11 cellular contexts compared by ENCODE assay signal in genomic region chr22:25903294-25903693, GRCh38.
DNase-seq lines count a peak whose midpoint lies in the region; ATAC-seq and TF ChIP-seq lines count a peak whose summit lies in the region.
"Had no signal": no experiment of that assay in that cellular context is flagged by ENCODE, and none has a peak within 500 bp of the region (broad histone marks: within the 10 kb centered on the region; RNA-seq: fewer than 3 reads in every experiment).

No MANE protein-coding gene starts in this region.

- POLR2A ChIA-PET in PC-9 (lab: Charles Lee; ENCODE audit: unreplicated experiment), result no interaction called here

- ATAC-seq in HG02970 (IDR thresholded peaks at IDR 0.05; ENCODE audit: low FRiP score, unreplicated experiment) (no peak), HG03025 (IDR thresholded peaks at IDR 0.05; ENCODE audit: low FRiP score, unreplicated experiment) (no peak)
- ATAC-seq: PC-3 had no signal

- H3K4me3 ChIP-seq in GM12875 (ENCODE audit: low read depth, low read length) (no peak overlapping the region), PC-9 (no peak overlapping the region)

- BruUV-seq in PC-9 (replicated peaks; lab: Mats Ljungman, UMichigan), result no TSS peak

- intact Hi-C loops in PC-9 (cut with micrococcal nuclease; ENCODE audit: unreplicated experiment), result no loop called here

- peak; percentile 55 for DNase-seq in D341Med (ENCODE audit: low spot score)
- DNase-seq in PC-9, result no peak
- DNase-seq in iPS-NIHi11 (ENCODE audit: low spot score), result peak; percentile 81
- no peak for DNase-seq in HPDE6-E6E7 (ENCODE audit: extremely low spot score)
- DNase-seq in NOMO-1 treated with dmso at 0.1 percent for 144 hours (lab: John Stamatoyannopoulos, UW; ENCODE audit: unreplicated experiment), result no peak
- DNase-seq: brain microvascular endothelial cell, NCI-H2029, PC-3 had no signal

- H3K27ac ChIP-seq in PC-9, result no peak overlapping the region
- H3K27ac ChIP-seq: brain microvascular endothelial cell had no signal

- CTCF ChIA-PET in PC-9 (lab: Charles Lee), result no interaction called here

- H2AFZ ChIP-seq in PC-9, result no peak overlapping the region

- no peaks in the 10 kb centered on the region for H3K79me2 ChIP-seq in PC-9 (ENCODE audit: low read depth)

- no peak overlapping the region for H3K4me2 ChIP-seq in PC-9

- H3K27me3 ChIP-seq in PC-9 (ENCODE audit: insufficient read depth, low read depth), result peaks cover 31% of the 10 kb centered on the region
- H3K27me3 ChIP-seq: brain microvascular endothelial cell had no signal

- H3K9me3 ChIP-seq in PC-9 (ENCODE audit: insufficient read depth, low read depth), result no peaks in the 10 kb centered on the region

- TF ChIP-seq CTCF in GM12875 (IDR thresholded peaks at IDR 0.05; ENCODE audit: borderline replicate concordance, insufficient read depth, low read depth, low read length) (peak; percentile 52; the same call in 1 of the 2 replicates), PC-9 (conservative IDR thresholded peaks at IDR 0.05) (peak; percentile 45; the same call in 1 of the 2 replicates)

- no peaks in the 10 kb centered on the region for H3K9me2 ChIP-seq in PC-9 (ENCODE audit: insufficient read depth)

- H3K4me1 ChIP-seq in PC-9 (replicated peaks; ENCODE audit: insufficient read depth), result no peaks in the 10 kb centered on the region

- no peaks in the 10 kb centered on the region for H4K20me1 ChIP-seq in PC-9 (ENCODE audit: insufficient read depth)

- no peaks in the 10 kb centered on the region for H3K36me3 ChIP-seq in PC-9 (ENCODE audit: low read depth)
- H3K36me3 ChIP-seq: brain microvascular endothelial cell had no signal

- H3F3A ChIP-seq in PC-9 (ENCODE audit: insufficient read depth, low read depth), result no peaks in the 10 kb centered on the region

Comparison
In these comparisons a context has a peak if more than half of its experiments do, and no peak if none do; other contexts are left out.
1. DNase-seq: peak in D341Med (single experiment) and iPS-NIHi11 (single experiment); none in PC-9 (0 of 2), HPDE6-E6E7 (single experiment) and NOMO-1 treated with dmso at 0.1 percent for 144 hours (single experiment).